24 cellular contexts compared by ENCODE assay signal in genomic region chr11:65973439-65974110, GRCh38. TPM values are rescaled to one million over a fixed set of nuclear protein-coding genes. Genes with fewer than 3 reads are reported as not detected.
DNase-seq lines count a peak whose midpoint lies in the region; TF ChIP-seq lines count a peak whose summit lies in the region.
"Had no signal": no experiment of that assay in that cellular context is flagged by ENCODE, and none has a peak within 500 bp of the region (broad histone marks: within the 10 kb centered on the region; RNA-seq: fewer than 3 reads in every experiment).

No MANE protein-coding gene starts in this region.

- TF ChIP-seq CTCF in GM20000 (IDR thresholded peaks at IDR 0.05; ENCODE audit: extremely low read depth, missing control alignments): no peak

- DNase-seq in EL: peak; percentile 46
- peak; percentile 41 for DNase-seq in LHCN-M2 (ENCODE audit: low read depth)
- peak; percentile 27 for DNase-seq in astrocyte of the hippocampus (ENCODE audit: low read depth, low spot score)
- DNase-seq in iris pigment epithelial cell (ENCODE audit: low read depth): peak; percentile 37
- DNase-seq in epidermal melanocyte (ENCODE audit: insufficient read length, low spot score): no peak
- DNase-seq in NCI-H146 treated with DMSO at 0.1 percent for 48 hours (lab: John Stamatoyannopoulos, UW; ENCODE audit: unreplicated experiment): no peak
- no peak for DNase-seq in GM20000 (ENCODE audit: low spot score)
- DNase-seq in effector CD4-positive, alpha-beta T cell: no peak
- DNase-seq: activated CD4-positive, CD25-positive, alpha-beta regulatory T cell treated with anti-CD3 and anti-CD28 coated beads, Interleukin-2, amount 50 U/mL, for 72 hours; activated gamma-delta T cell treated with Interleukin-2 at 50 U/mL for 16 hours; dermis blood vessel endothelial cell; H9; hippocampal formation; left cardiac atrium; NCI-H187 treated with DMSO at 0.1 percent for 48 hours; NCI-H446 treated with DMSO at 0.1 percent for 48 hours; SIG-M5; spleen; T-helper 2 cell; tibial artery had no signal

RNA-seq across cellular contexts. Expression of gene SART1, which starts 12.0 kb away (rescaled TPM):
- total RNA-seq in LHCN-M2 (2014; rRNA removed): 36.0 and 45.7 TPM in 2 replicates
- polyA plus RNA-seq in LHCN-M2 (2012): 73.8 TPM

RNA-seq across cellular contexts. Expression of gene TSGA10IP, which starts 28.3 kb away (rescaled TPM):
- total RNA-seq in LHCN-M2 (2014; rRNA removed): 0.06 TPM in 1 of 2 replicates, not detected in the other
- not detected for polyA plus RNA-seq in LHCN-M2 (2012)
- total RNA-seq: dermis blood vessel endothelial cell, left cardiac atrium, mesothelial cell of epicardium, pulmonary artery endothelial cell had no signal
- polyA plus RNA-seq: BJ had no signal

RNA-seq across cellular contexts. Expression of gene EIF1AD, which starts 28.4 kb away (rescaled TPM):
- 47.0 and 53.3 TPM in 2 replicates for total RNA-seq in LHCN-M2 (2014; rRNA removed)
- 45.0 TPM for polyA plus RNA-seq in LHCN-M2 (2012)

RNA-seq across cellular contexts. Expression of gene BANF1, which starts 28.7 kb away (rescaled TPM):
- total RNA-seq in LHCN-M2 (2014; rRNA removed): 67.8 and 70.4 TPM in 2 replicates
- polyA plus RNA-seq in LHCN-M2 (2012): 388 TPM

RNA-seq across cellular contexts. Expression of gene CST6, which starts 38.2 kb away (rescaled TPM):
- not detected in 2 replicates for total RNA-seq in LHCN-M2 (2014; rRNA removed)
- polyA plus RNA-seq in LHCN-M2 (2012): 0.41 TPM
- total RNA-seq: H9, spleen had no signal
- polyA plus RNA-seq: neural cell had no signal

Comparison
In these comparisons a context has a peak if more than half of its experiments do, and no peak if none do; other contexts are left out.
1. DNase-seq: peak in EL (single experiment), LHCN-M2 (single experiment), astrocyte of the hippocampus (single experiment) and iris pigment epithelial cell (single experiment); none in epidermal melanocyte (single experiment), NCI-H146 treated with DMSO at 0.1 percent for 48 hours (single experiment), GM20000 (single experiment) and effector CD4-positive, alpha-beta T cell (single experiment).